In the genomic region with DNA sequence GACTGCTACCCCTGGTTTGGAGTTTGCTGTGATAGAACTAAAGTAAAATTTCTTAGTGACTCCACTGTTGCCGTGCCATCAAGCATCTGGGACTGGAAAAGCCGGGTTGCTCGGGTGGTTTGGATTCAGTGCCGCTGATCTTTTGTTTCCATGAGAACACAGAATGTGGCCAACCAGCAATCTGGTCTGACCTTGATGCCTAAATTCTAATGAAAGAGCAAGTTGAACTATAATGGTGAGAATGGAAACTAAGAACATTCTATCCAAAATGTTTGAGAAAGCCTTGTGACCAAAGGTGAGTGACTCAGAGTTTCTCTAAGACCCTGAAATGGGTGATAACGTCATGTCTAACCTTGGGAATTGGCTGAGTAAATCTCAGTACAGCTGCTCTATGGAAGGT, we compare ENCODE assay signal across 16 cellular contexts. TPM values are rescaled to one million over a fixed set of nuclear protein-coding genes. Genes with fewer than 3 reads are reported as not detected.
DNase-seq lines count a peak whose midpoint lies in the region; ATAC-seq and TF ChIP-seq lines count a peak whose summit lies in the region.
"Had no signal": no experiment of that assay in that cellular context is flagged by ENCODE, and none has a peak within 500 bp of the region (broad histone marks: within the 10 kb centered on the region; RNA-seq: fewer than 3 reads in every experiment).

No MANE protein-coding gene starts in this region.

- DNase-seq in T47D (ENCODE audit: low read depth in 1 of 2, low spot score in 1 of 2) (peak; percentile 18 to 51), breast epithelium (ENCODE audit: low spot score in 2 of 2) (no peak), amniotic epithelial cell (ENCODE audit: low read depth) (peak; percentile 66), neural progenitor cell (ENCODE audit: low spot score) (no peak), MM.1S (no peak)
- DNase-seq in activated T-helper 1 cell treated with anti-CD3 and anti-CD28 coated beads, Interleukin-12 subunit alpha, Interleukin-12 subunit beta, Interleukin-2, Interleukin-4 antibody, amounts not matched to agents 30 ng/mL and 10 ng/mL and 1 ng/mL, durations not matched to agents 14 hours and 24 hours and 36 hours (ENCODE audit: low spot score) = no peak
- DNase-seq: GM23248, NCI-H187 treated with DMSO at 0.1 percent for 48 hours, NCI-H526 treated with DMSO at 0.1 percent for 48 hours, Right ventricle myocardium superior had no signal

- H3K4me1 ChIP-seq in breast epithelium (no peaks in the 10 kb centered on the region), neural progenitor cell (peaks cover 7% of the 10 kb centered on the region), MM.1S (ENCODE audit: low read length) (no peaks in the 10 kb centered on the region)

- H3K9me3 Mint-ChIP-seq in neural progenitor cell = peaks cover 13% of the 10 kb centered on the region
- no peaks in the 10 kb centered on the region for H3K9me3 Mint-ChIP-seq in activated T-helper 1 cell treated with anti-CD3 and anti-CD28 coated beads, Interleukin-12 subunit alpha, Interleukin-12 subunit beta, Interleukin-2, Interleukin-4 antibody, amounts not matched to agents 30 ng/mL and 10 ng/mL and 1 ng/mL, durations not matched to agents 14 hours and 24 hours and 36 hours

- ATAC-seq in GM21576 (IDR thresholded peaks at IDR 0.05; ENCODE audit: unreplicated experiment) = no peak
- ATAC-seq: HCT116 had no signal

- no peaks in the 10 kb centered on the region for H3K9me2 ChIP-seq in MM.1S (replicated peaks; ENCODE audit: insufficient read depth, low read length)

- intact Hi-C loops in breast epithelium (cut with DNase I; ENCODE audit: low total_unique reads) = no loop called here
- intact Hi-C loops in activated T-helper 1 cell treated with anti-CD3 and anti-CD28 coated beads, Interleukin-12 subunit alpha, Interleukin-12 subunit beta, Interleukin-2, Interleukin-4 antibody, amounts not matched to agents 30 ng/mL and 10 ng/mL and 1 ng/mL, durations not matched to agents 14 hours and 24 hours and 36 hours (cut with micrococcal nuclease) = no loop called here

- no peaks in the 10 kb centered on the region for H3K36me3 ChIP-seq in breast epithelium
- H3K36me3 ChIP-seq in neural progenitor cell = no peaks in the 10 kb centered on the region
- no peaks in the 10 kb centered on the region for H3K36me3 ChIP-seq in MM.1S (replicated peaks; ENCODE audit: insufficient read depth, low read length)

- in situ Hi-C loops in T47D (cut with HindIII; ENCODE audit: low pct_unique_long_range_greater_than_20kb, low sequenced_read_pairs) = no loop called here

- H3K4me3 ChIP-seq in breast epithelium = no peak overlapping the region
- no peak overlapping the region for H3K4me3 ChIP-seq in neural progenitor cell
- no peak overlapping the region for H3K4me3 ChIP-seq in MM.1S (ENCODE audit: low read length)
- H3K4me3 ChIP-seq: GM23248 had no signal

- peak overlapping the region; percentile 37 for H3K27ac Mint-ChIP-seq in neural progenitor cell
- H3K27ac Mint-ChIP-seq in activated T-helper 1 cell treated with anti-CD3 and anti-CD28 coated beads, Interleukin-12 subunit alpha, Interleukin-12 subunit beta, Interleukin-2, Interleukin-4 antibody, amounts not matched to agents 30 ng/mL and 10 ng/mL and 1 ng/mL, durations not matched to agents 14 hours and 24 hours and 36 hours = no peak overlapping the region

- H3K9ac ChIP-seq in neural progenitor cell = no peak overlapping the region
- H3K9ac ChIP-seq in MM.1S (ENCODE audit: low read length) = no peak overlapping the region
- H3K9ac ChIP-seq: GM23248 had no signal

- H4K20me1 ChIP-seq in neural progenitor cell (ENCODE audit: low read depth) = no peaks in the 10 kb centered on the region
- H4K20me1 ChIP-seq in MM.1S (ENCODE audit: insufficient read depth, low read length) = no peaks in the 10 kb centered on the region

- peak overlapping the region; percentile 17 for H2AFZ ChIP-seq in neural progenitor cell (replicated peaks)
- H2AFZ ChIP-seq in MM.1S (ENCODE audit: low read length) = no peak overlapping the region
- H2AFZ ChIP-seq: GM23248 had no signal

- H3K27me3 ChIP-seq in breast epithelium (no peaks in the 10 kb centered on the region), neural progenitor cell (no peaks in the 10 kb centered on the region), MM.1S (replicated peaks; ENCODE audit: insufficient read depth, low read length) (no peaks in the 10 kb centered on the region)

- no peak for TF ChIP-seq POLR2A in breast epithelium (IDR thresholded peaks at IDR 0.05)

- H3K4me2 ChIP-seq in neural progenitor cell (no peak overlapping the region), MM.1S (ENCODE audit: low read depth, low read length) (no peak overlapping the region)

- H3K4me3 Mint-ChIP-seq in neural progenitor cell = no peak overlapping the region
- H3K4me3 Mint-ChIP-seq in activated T-helper 1 cell treated with anti-CD3 and anti-CD28 coated beads, Interleukin-12 subunit alpha, Interleukin-12 subunit beta, Interleukin-2, Interleukin-4 antibody, amounts not matched to agents 30 ng/mL and 10 ng/mL and 1 ng/mL, durations not matched to agents 14 hours and 24 hours and 36 hours = no peak overlapping the region

- H3F3A ChIP-seq in neural progenitor cell (ENCODE audit: low read depth) (no peaks in the 10 kb centered on the region), MM.1S (ENCODE audit: insufficient read depth, low read length) (no peaks in the 10 kb centered on the region)

- no peaks in the 10 kb centered on the region for H3K9me3 ChIP-seq in breast epithelium
- no peaks in the 10 kb centered on the region for H3K9me3 ChIP-seq in neural progenitor cell (ENCODE audit: low read depth)
- H3K9me3 ChIP-seq in MM.1S (replicated peaks; ENCODE audit: insufficient read depth, low read length) = no peaks in the 10 kb centered on the region

- H3K79me2 ChIP-seq in neural progenitor cell (ENCODE audit: low read depth) (no peaks in the 10 kb centered on the region), MM.1S (ENCODE audit: low read length) (no peaks in the 10 kb centered on the region)

- peaks cover 5% of the 10 kb centered on the region for H3K4me1 Mint-ChIP-seq in neural progenitor cell
- H3K4me1 Mint-ChIP-seq in activated T-helper 1 cell treated with anti-CD3 and anti-CD28 coated beads, Interleukin-12 subunit alpha, Interleukin-12 subunit beta, Interleukin-2, Interleukin-4 antibody, amounts not matched to agents 30 ng/mL and 10 ng/mL and 1 ng/mL, durations not matched to agents 14 hours and 24 hours and 36 hours (ENCODE audit: low read depth) = peaks cover 29% of the 10 kb centered on the region

- H3K36me3 Mint-ChIP-seq in neural progenitor cell = peaks cover 2% of the 10 kb centered on the region
- no peaks in the 10 kb centered on the region for H3K36me3 Mint-ChIP-seq in activated T-helper 1 cell treated with anti-CD3 and anti-CD28 coated beads, Interleukin-12 subunit alpha, Interleukin-12 subunit beta, Interleukin-2, Interleukin-4 antibody, amounts not matched to agents 30 ng/mL and 10 ng/mL and 1 ng/mL, durations not matched to agents 14 hours and 24 hours and 36 hours (ENCODE audit: low read depth)
- H3K36me3 Mint-ChIP-seq: IgD-negative memory B cell had no signal

- TF ChIP-seq CTCF in breast epithelium (IDR thresholded peaks at IDR 0.05) (no peak), neural progenitor cell (IDR thresholded peaks at IDR 0.05) (no peak), MM.1S (IDR thresholded peaks at IDR 0.05; ENCODE audit: low read length) (no peak)

- H3K27ac ChIP-seq in breast epithelium = no peak overlapping the region
- no peak overlapping the region for H3K27ac ChIP-seq in neural progenitor cell
- H3K27ac ChIP-seq in MM.1S (ENCODE audit: low read length) = no peak overlapping the region
- H3K27ac ChIP-seq: C4-2B, GM23248 had no signal

- H3K27me3 Mint-ChIP-seq in neural progenitor cell (ENCODE audit: insufficient read depth, low read depth) = peaks cover 7% of the 10 kb centered on the region
- H3K27me3 Mint-ChIP-seq in activated T-helper 1 cell treated with anti-CD3 and anti-CD28 coated beads, Interleukin-12 subunit alpha, Interleukin-12 subunit beta, Interleukin-2, Interleukin-4 antibody, amounts not matched to agents 30 ng/mL and 10 ng/mL and 1 ng/mL, durations not matched to agents 14 hours and 24 hours and 36 hours (ENCODE audit: insufficient read depth) = peaks cover 22% of the 10 kb centered on the region

RNA-seq across cellular contexts. Expression of a gene that starts 9.9 kb away (rescaled TPM):
- 10 to 100 TPM in 1 of 3 donors, 1 to 10 TPM in 2; 2.8 to 14.9 (median 5.2) TPM for total RNA-seq in breast epithelium
- total RNA-seq in neural progenitor cell (ENCODE audit: low replicate concordance) = 0.06 TPM in 1 of 2 replicates, not detected in the other
- not detected in 2 replicates for total RNA-seq in activated T-helper 1 cell treated with anti-CD3 and anti-CD28 coated beads, Interleukin-12 subunit alpha, Interleukin-12 subunit beta, Interleukin-2, Interleukin-4 antibody, amounts not matched to agents 30 ng/mL and 10 ng/mL and 1 ng/mL, durations not matched to agents 14 hours and 24 hours and 36 hours
- total RNA-seq: A673, LHCN-M2 had no signal

RNA-seq across cellular contexts. Expression of a gene that starts 41.3 kb away (rescaled TPM):
- 100 to 1,000 TPM; 187 to 229 (median 215) TPM for total RNA-seq in breast epithelium
- total RNA-seq in neural progenitor cell (ENCODE audit: low replicate concordance) = 144 and 250 TPM in 2 replicates
- 120 and 127 TPM in 2 replicates for total RNA-seq in activated T-helper 1 cell treated with anti-CD3 and anti-CD28 coated beads, Interleukin-12 subunit alpha, Interleukin-12 subunit beta, Interleukin-2, Interleukin-4 antibody, amounts not matched to agents 30 ng/mL and 10 ng/mL and 1 ng/mL, durations not matched to agents 14 hours and 24 hours and 36 hours

RNA-seq across cellular contexts. Expression of a gene that starts 58.9 kb away (rescaled TPM):
- total RNA-seq in breast epithelium (10 to 100 TPM; 32.8 to 58.7 (median 45.4) TPM), neural progenitor cell (ENCODE audit: low replicate concordance) (17.8 and 21.2 TPM in 2 replicates)
- total RNA-seq in activated T-helper 1 cell treated with anti-CD3 and anti-CD28 coated beads, Interleukin-12 subunit alpha, Interleukin-12 subunit beta, Interleukin-2, Interleukin-4 antibody, amounts not matched to agents 30 ng/mL and 10 ng/mL and 1 ng/mL, durations not matched to agents 14 hours and 24 hours and 36 hours = 31.5 and 31.8 TPM in 2 replicates

Comparison
In these comparisons a context has a peak if more than half of its experiments do, and no peak if none do; other contexts are left out.
1. DNase-seq: peak in T47D (2 of 2) and amniotic epithelial cell (single experiment); none in breast epithelium (0 of 2), neural progenitor cell (single experiment), MM.1S (single experiment) and activated T-helper 1 cell treated with anti-CD3 and anti-CD28 coated beads, Interleukin-12 subunit alpha, Interleukin-12 subunit beta, Interleukin-2, Interleukin-4 antibody, amounts not matched to agents 30 ng/mL and 10 ng/mL and 1 ng/mL, durations not matched to agents 14 hours and 24 hours and 36 hours (single experiment).